In genomic region chr22:44450503-44450902, GRCh38 we compare ENCODE assay signal across 13 cellular contexts.
"Had no signal": no experiment of that assay in that cellular context is flagged by ENCODE, and none has a peak within 500 bp of the region (broad histone marks: within the 10 kb centered on the region; RNA-seq: fewer than 3 reads in every experiment).

No MANE protein-coding gene starts in this region.

- H3K36me3 Mint-ChIP-seq: naive thymus-derived CD8-positive, alpha-beta T cell had no signal

- ATAC-seq: activated CD4-positive, alpha-beta T cell treated with anti-CD3 and anti-CD28 coated beads for 36 hours; activated CD8-positive, alpha-beta T cell treated with anti-CD3 and anti-CD28 coated beads for 36 hours; heart left ventricle; left ventricle myocardium superior; naive thymus-derived CD8-positive, alpha-beta T cell; stimulated activated naive CD8-positive, alpha-beta T cell treated with anti-CD3 and anti-CD28 coated beads, Interleukin-15, amount 100 ng/mL, for 72 hours; T-cell had no signal

- DNase-seq: activated CD4-positive, alpha-beta T cell treated with anti-CD3 and anti-CD28 coated beads for 36 hours; activated CD8-positive, alpha-beta T cell treated with anti-CD3 and anti-CD28 coated beads for 36 hours; activated naive CD8-positive, alpha-beta T cell treated with anti-CD3 and anti-CD28 coated beads for 36 hours; activated T-cell treated with anti-CD3 and anti-CD28 coated beads for 4 hours; heart left ventricle; left ventricle myocardium superior; stimulated activated CD4-positive, alpha-beta T cell treated with anti-CD3 and anti-CD28 coated beads, Interleukin-4, amount 100 ng/mL, for 1 hour; stimulated activated naive CD8-positive, alpha-beta T cell treated with anti-CD3 and anti-CD28 coated beads, Interleukin-15, amount 100 ng/mL, for 72 hours; T1000 had no signal

- H3K4me3 Mint-ChIP-seq: activated CD4-positive, alpha-beta T cell treated with anti-CD3 and anti-CD28 coated beads for 36 hours; activated CD8-positive, alpha-beta T cell treated with anti-CD3 and anti-CD28 coated beads for 36 hours; activated naive CD8-positive, alpha-beta T cell treated with anti-CD3 and anti-CD28 coated beads for 36 hours; naive thymus-derived CD8-positive, alpha-beta T cell; stimulated activated naive CD8-positive, alpha-beta T cell treated with anti-CD3 and anti-CD28 coated beads, Interleukin-15, amount 100 ng/mL, for 72 hours; T-cell had no signal

- H3K4me3 ChIP-seq: ascending aorta, heart left ventricle, vagina had no signal

- H3K27me3 ChIP-seq: ascending aorta, heart left ventricle, vagina had no signal

- H3K27ac Mint-ChIP-seq: activated CD4-positive, alpha-beta T cell treated with anti-CD3 and anti-CD28 coated beads for 36 hours; activated CD8-positive, alpha-beta T cell treated with anti-CD3 and anti-CD28 coated beads for 36 hours; naive thymus-derived CD8-positive, alpha-beta T cell; stimulated activated naive CD8-positive, alpha-beta T cell treated with anti-CD3 and anti-CD28 coated beads, Interleukin-15, amount 100 ng/mL, for 72 hours; T-cell had no signal

- H3K9me3 ChIP-seq: ascending aorta, vagina had no signal

- H3K27ac ChIP-seq: heart left ventricle, vagina had no signal

- H3K27me3 Mint-ChIP-seq: activated CD4-positive, alpha-beta T cell treated with anti-CD3 and anti-CD28 coated beads for 36 hours; activated CD8-positive, alpha-beta T cell treated with anti-CD3 and anti-CD28 coated beads for 36 hours; activated naive CD8-positive, alpha-beta T cell treated with anti-CD3 and anti-CD28 coated beads for 36 hours; stimulated activated naive CD8-positive, alpha-beta T cell treated with anti-CD3 and anti-CD28 coated beads, Interleukin-15, amount 100 ng/mL, for 72 hours; T-cell had no signal

- H3K36me3 ChIP-seq: ascending aorta, heart left ventricle, vagina had no signal
